In the genomic region with DNA sequence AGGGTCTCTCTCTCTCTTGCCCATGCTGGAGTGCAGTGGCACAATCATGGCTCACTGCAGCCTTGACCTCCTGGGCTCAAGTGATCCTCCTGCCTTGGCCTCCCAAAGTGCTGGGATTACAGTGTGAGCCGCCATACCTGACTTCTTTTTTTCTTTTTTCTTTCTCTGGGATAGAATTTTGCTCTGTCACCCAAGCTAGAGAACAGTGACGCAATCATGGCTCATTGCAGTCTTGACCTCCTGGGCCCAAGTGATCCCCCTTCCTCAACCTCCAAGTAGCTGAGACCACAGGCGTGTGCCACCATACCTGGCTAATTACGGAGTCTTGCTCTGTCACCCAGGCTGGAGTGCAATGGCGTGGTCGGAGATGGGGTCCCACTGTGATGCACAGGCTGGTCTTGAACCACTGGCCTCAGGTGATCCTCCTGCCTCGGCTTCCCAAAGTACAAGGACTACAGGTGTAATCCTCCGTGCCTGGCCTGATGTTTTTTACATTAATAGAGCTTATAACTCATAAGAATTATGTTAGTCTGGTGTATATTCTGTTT, we compare ENCODE assay signal across 37 cellular contexts.
"Had no signal": no experiment of that assay in that cellular context is flagged by ENCODE, and none has a peak within 500 bp of the region (broad histone marks: within the 10 kb centered on the region; RNA-seq: fewer than 3 reads in every experiment).

No MANE protein-coding gene starts in this region.

- H3K9me3 Mint-ChIP-seq: activated CD8-positive, alpha-beta T cell treated with anti-CD3 and anti-CD28 coated beads for 36 hours; activated naive CD4-positive, alpha-beta T cell treated with anti-CD3 and anti-CD28 coated beads, Interleukin-2, amount 50 U/mL, for 72 hours; activated T-helper 17 cell treated with anti-CD3 and anti-CD28 coated beads, Interleukin-2, amount 50 U/mL, for 72 hours; T-helper 2 cell treated with Interferon-gamma antibody and Interleukin-4, amounts not matched to agents 5 μg/mL and 100 μg/mL, for 36 hours had no signal

- ATAC-seq: activated CD8-positive, alpha-beta T cell treated with anti-CD3 and anti-CD28 coated beads for 36 hours; activated naive CD4-positive, alpha-beta T cell treated with anti-CD3 and anti-CD28 coated beads, Interleukin-2, amount 50 U/mL, for 72 hours; activated T-cell treated with anti-CD3 and anti-CD28 coated beads, Interleukin-2, amount 50 U/mL, for 4 hours; activated T-cell treated with anti-CD3 and anti-CD28 coated beads, Interleukin-2, amount 50 U/mL, for 72 hours; activated T-helper 17 cell treated with anti-CD3 and anti-CD28 coated beads, Interleukin-2, amount 50 U/mL, for 72 hours; body of pancreas had no signal

- FAIRE-seq: astrocyte, TTC549 had no signal

- H3K27me3 ChIP-seq: adrenal gland, body of pancreas, brain microvascular endothelial cell, breast epithelium had no signal

- H3K4me1 ChIP-seq: adrenal gland, body of pancreas, breast epithelium had no signal

- H3K9me3 ChIP-seq: body of pancreas had no signal

- H3K4me3 ChIP-seq: adrenal gland, body of pancreas, breast epithelium had no signal

- H3K27ac Mint-ChIP-seq: activated B cell treated with CpG ODN at 0.5 μM for 24 hours; activated CD4-positive, alpha-beta memory T cell treated with anti-CD3 and anti-CD28 coated beads for 36 hours; activated CD4-positive, alpha-beta T cell treated with anti-CD3 and anti-CD28 coated beads, Interleukin-2, amount 10 ng/mL, durations not matched to agents 24 days and 14 days; activated CD8-positive, alpha-beta T cell treated with anti-CD3 and anti-CD28 coated beads for 36 hours; activated naive CD4-positive, alpha-beta T cell treated with anti-CD3 and anti-CD28 coated beads for 36 hours; activated naive CD4-positive, alpha-beta T cell treated with anti-CD3 and anti-CD28 coated beads, Interleukin-2, amount 50 U/mL, for 72 hours; activated naive CD8-positive, alpha-beta T cell treated with anti-CD3 and anti-CD28 coated beads, Interleukin-2, amount 10 ng/mL, durations not matched to agents 7 days and 5 days; activated T-cell treated with anti-CD3 and anti-CD28 coated beads, Interleukin-2, amount 50 U/mL, for 72 hours; activated T-helper 1 cell treated with anti-CD3 and anti-CD28 coated beads, Interleukin-12 subunit alpha, Interleukin-12 subunit beta, Interleukin-2, Interleukin-4 antibody, amounts not matched to agents 30 ng/mL and 10 ng/mL and 1 ng/mL, durations not matched to agents 14 hours and 24 hours and 36 hours; activated T-helper 17 cell treated with anti-CD3 and anti-CD28 coated beads, Interleukin-2, amount 50 U/mL, for 72 hours; T-helper 1 cell treated with Interleukin-12 subunit alpha and Interleukin-12 subunit beta and Interleukin-4 antibody, amounts not matched to agents 30 μg/mL and 1 μg/mL, for 36 hours; T-helper 2 cell treated with Interferon-gamma antibody and Interleukin-4, amounts not matched to agents 5 μg/mL and 100 μg/mL, for 36 hours had no signal

- H3K4me3 Mint-ChIP-seq: activated B cell treated with CpG ODN at 0.5 μM for 24 hours; activated CD4-positive, alpha-beta memory T cell treated with anti-CD3 and anti-CD28 coated beads for 36 hours; activated CD4-positive, alpha-beta T cell treated with anti-CD3 and anti-CD28 coated beads, Interleukin-2, amount 10 ng/mL, durations not matched to agents 24 days and 14 days; activated CD8-positive, alpha-beta T cell treated with anti-CD3 and anti-CD28 coated beads for 36 hours; activated naive CD4-positive, alpha-beta T cell treated with anti-CD3 and anti-CD28 coated beads for 36 hours; activated naive CD8-positive, alpha-beta T cell treated with anti-CD3 and anti-CD28 coated beads, Interleukin-2, amount 10 ng/mL, durations not matched to agents 7 days and 5 days; activated T-cell treated with anti-CD3 and anti-CD28 coated beads, Interleukin-2, amount 50 U/mL, for 4 hours; activated T-cell treated with anti-CD3 and anti-CD28 coated beads, Interleukin-2, amount 50 U/mL, for 72 hours; activated T-helper 1 cell treated with anti-CD3 and anti-CD28 coated beads, Interleukin-12 subunit alpha, Interleukin-12 subunit beta, Interleukin-2, Interleukin-4 antibody, amounts not matched to agents 30 ng/mL and 10 ng/mL and 1 ng/mL, durations not matched to agents 14 hours and 24 hours and 36 hours; activated T-helper 17 cell treated with anti-CD3 and anti-CD28 coated beads, Interleukin-2, amount 50 U/mL, for 72 hours; T-helper 1 cell treated with Interleukin-12 subunit alpha and Interleukin-12 subunit beta and Interleukin-4 antibody, amounts not matched to agents 30 μg/mL and 1 μg/mL, for 36 hours; T-helper 2 cell treated with Interferon-gamma antibody and Interleukin-4, amounts not matched to agents 5 μg/mL and 100 μg/mL, for 36 hours had no signal

- H3K27ac ChIP-seq: adrenal gland, body of pancreas, brain microvascular endothelial cell, breast epithelium, VCaP had no signal

- H3K4me1 Mint-ChIP-seq: activated CD4-positive, alpha-beta T cell treated with anti-CD3 and anti-CD28 coated beads, Interleukin-2, amount 10 ng/mL, durations not matched to agents 24 days and 14 days; activated naive CD8-positive, alpha-beta T cell treated with anti-CD3 and anti-CD28 coated beads, Interleukin-2, amount 10 ng/mL, durations not matched to agents 7 days and 5 days; activated T-helper 17 cell treated with anti-CD3 and anti-CD28 coated beads, Interleukin-2, amount 50 U/mL, for 72 hours had no signal

- H3K27me3 Mint-ChIP-seq: activated B cell treated with CpG ODN at 0.5 μM for 24 hours; activated CD4-positive, alpha-beta memory T cell treated with anti-CD3 and anti-CD28 coated beads for 36 hours; activated CD4-positive, alpha-beta T cell treated with anti-CD3 and anti-CD28 coated beads, Interleukin-2, amount 10 ng/mL, durations not matched to agents 24 days and 14 days; activated CD8-positive, alpha-beta T cell treated with anti-CD3 and anti-CD28 coated beads for 36 hours; activated naive CD8-positive, alpha-beta T cell treated with anti-CD3 and anti-CD28 coated beads, Interleukin-2, amount 10 ng/mL, durations not matched to agents 7 days and 5 days; activated T-helper 17 cell treated with anti-CD3 and anti-CD28 coated beads, Interleukin-2, amount 50 U/mL, for 72 hours had no signal

- H3K36me3 ChIP-seq: adrenal gland, brain microvascular endothelial cell, breast epithelium had no signal

- DNase-seq: activated B cell treated with CpG ODN at 0.5 μM for 24 hours; activated CD4-positive, alpha-beta memory T cell treated with anti-CD3 and anti-CD28 coated beads for 36 hours; activated CD4-positive, alpha-beta T cell treated with anti-CD3 and anti-CD28 coated beads for 4 hours; activated CD4-positive, alpha-beta T cell treated with anti-CD3 and anti-CD28 coated beads, Interleukin-2, amount 10 ng/mL, durations not matched to agents 24 days and 14 days; activated CD4-positive, alpha-beta T cell treated with anti-CD3 and anti-CD28 coated beads, Interleukin-2, amount 50 U/mL, for 1 hour; activated CD4-positive, alpha-beta T cell treated with anti-CD3 and anti-CD28 coated beads, Interleukin-2, amount 50 U/mL, for 4 hours; activated CD4-positive, CD25-positive, alpha-beta regulatory T cell treated with anti-CD3 and anti-CD28 coated beads, Interleukin-2, amount 50 U/mL, for 72 hours; activated CD8-positive, alpha-beta memory T cell treated with anti-CD3 and anti-CD28 coated beads, Interleukin-2, amount 50 U/mL, for 4 hours; activated CD8-positive, alpha-beta T cell treated with anti-CD3 and anti-CD28 coated beads for 36 hours; activated effector memory CD4-positive, alpha-beta T cell treated with anti-CD3 and anti-CD28 coated beads, Interleukin-2, amount 50 U/mL, for 16 hours; activated gamma-delta T cell treated with Interleukin-2 at 50 U/mL for 16 hours; activated naive CD4-positive, alpha-beta T cell; activated naive CD4-positive, alpha-beta T cell treated with anti-CD3 and anti-CD28 coated beads for 36 hours; activated naive CD4-positive, alpha-beta T cell treated with anti-CD3 and anti-CD28 coated beads, Interleukin-2, amount 50 U/mL, for 16 hours; activated naive CD8-positive, alpha-beta T cell treated with anti-CD3 and anti-CD28 coated beads, Interleukin-2, amount 10 ng/mL, durations not matched to agents 7 days and 5 days; activated T-cell treated with anti-CD3 and anti-CD28 coated beads for 4 hours; activated T-cell treated with anti-CD3 and anti-CD28 coated beads, Interleukin-2, amount 50 U/mL, for 1 hour; activated T-cell treated with anti-CD3 and anti-CD28 coated beads, Interleukin-2, amount 50 U/mL, for 4 hours; activated T-cell treated with anti-CD3 and anti-CD28 coated beads, Interleukin-2, amount 50 U/mL, for 72 hours; adrenal gland; amniotic stem cell; aorta; body of pancreas; brain microvascular endothelial cell; central memory CD4-positive, alpha-beta T cell; T-helper 1 cell; T-helper 2 cell; T-helper 9 cell had no signal

- H3K36me3 Mint-ChIP-seq: activated CD4-positive, alpha-beta memory T cell treated with anti-CD3 and anti-CD28 coated beads for 36 hours; activated naive CD4-positive, alpha-beta T cell treated with anti-CD3 and anti-CD28 coated beads, Interleukin-2, amount 50 U/mL, for 72 hours had no signal
